ENCODE assay signal across 1 cellular context in the genomic region with DNA sequence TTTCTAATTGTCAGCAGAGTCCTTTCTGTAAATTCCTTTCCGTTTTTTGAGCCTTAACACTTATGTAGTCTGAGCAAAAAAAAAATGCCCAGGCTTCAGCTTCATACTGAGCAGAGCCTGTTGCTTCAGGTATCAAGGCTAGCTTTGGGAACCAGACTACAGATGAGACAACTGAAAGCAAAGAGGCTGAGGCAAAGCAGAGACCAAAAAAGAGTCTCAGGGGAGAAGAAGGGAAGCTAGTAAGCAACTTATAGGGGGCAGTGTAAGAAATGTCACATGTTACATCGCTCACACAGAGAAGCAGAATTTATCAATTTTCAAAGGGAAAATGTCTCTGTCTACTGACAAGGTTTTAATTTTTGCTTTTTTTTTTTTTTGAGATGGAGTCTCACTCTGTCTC.
TF ChIP-seq lines count a peak whose summit lies in the region.

No MANE protein-coding gene starts in this region.

TF ChIP-seq in HEK293, 187 proteins besides CTCF, POLR2A, EP300 and RAD21:
- TF ChIP-seq, protein P1, sequence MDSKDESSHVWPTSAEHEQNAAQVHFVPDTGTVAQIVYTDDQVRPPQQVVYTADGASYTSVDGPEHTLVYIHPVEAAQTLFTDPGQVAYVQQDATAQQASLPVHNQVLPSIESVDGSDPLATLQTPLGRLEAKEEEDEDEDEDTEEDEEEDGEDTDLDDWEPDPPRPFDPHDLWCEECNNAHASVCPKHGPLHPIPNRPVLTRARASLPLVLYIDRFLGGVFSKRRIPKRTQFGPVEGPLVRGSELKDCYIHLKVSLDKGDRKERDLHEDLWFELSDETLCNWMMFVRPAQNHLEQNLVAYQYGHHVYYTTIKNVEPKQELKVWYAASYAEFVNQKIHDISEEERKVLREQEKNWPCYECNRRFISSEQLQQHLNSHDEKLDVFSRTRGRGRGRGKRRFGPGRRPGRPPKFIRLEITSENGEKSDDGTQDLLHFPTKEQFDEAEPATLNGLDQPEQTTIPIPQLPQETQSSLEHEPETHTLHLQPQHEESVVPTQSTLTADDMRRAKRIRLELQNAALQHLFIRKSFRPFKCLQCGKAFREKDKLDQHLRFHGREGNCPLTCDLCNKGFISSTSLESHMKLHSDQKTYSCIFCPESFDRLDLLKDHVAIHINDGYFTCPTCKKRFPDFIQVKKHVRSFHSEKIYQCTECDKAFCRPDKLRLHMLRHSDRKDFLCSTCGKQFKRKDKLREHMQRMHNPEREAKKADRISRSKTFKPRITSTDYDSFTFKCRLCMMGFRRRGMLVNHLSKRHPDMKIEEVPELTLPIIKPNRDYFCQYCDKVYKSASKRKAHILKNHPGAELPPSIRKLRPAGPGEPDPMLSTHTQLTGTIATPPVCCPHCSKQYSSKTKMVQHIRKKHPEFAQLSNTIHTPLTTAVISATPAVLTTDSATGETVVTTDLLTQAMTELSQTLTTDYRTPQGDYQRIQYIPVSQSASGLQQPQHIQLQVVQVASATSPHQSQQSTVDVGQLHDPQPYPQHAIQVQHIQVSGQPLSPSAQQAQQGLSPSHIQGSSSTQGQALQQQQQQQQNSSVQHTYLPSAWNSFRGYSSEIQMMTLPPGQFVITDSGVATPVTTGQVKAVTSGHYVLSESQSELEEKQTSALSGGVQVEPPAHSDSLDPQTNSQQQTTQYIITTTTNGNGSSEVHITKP (tag by site-specific recombination; IDR thresholded peaks at IDR 0.05), result peak; percentile 55
- no peak for TF ChIP-seq ZNF571 (tag by site-specific recombination; IDR thresholded peaks at IDR 0.05)
- peak; percentile 62; the same call in 1 of the 2 replicates for TF ChIP-seq SCRT2 (tag by site-specific recombination; IDR thresholded peaks at IDR 0.05)
- TF ChIP-seq ZNF341 (tag by site-specific recombination; IDR thresholded peaks at IDR 0.05; ENCODE audit: low read depth), result no peak
- TF ChIP-seq ZSCAN23 (tag by site-specific recombination; IDR thresholded peaks at IDR 0.05), result no peak
- TF ChIP-seq ZNF626 (tag by site-specific recombination; IDR thresholded peaks at IDR 0.05), result no peak
- no peak for TF ChIP-seq GLIS1 (tag by site-specific recombination; IDR thresholded peaks at IDR 0.05)
- no peak for TF ChIP-seq ZNF510 (tag by site-specific recombination; IDR thresholded peaks at IDR 0.05; ENCODE audit: insufficient replicate concordance)
- no peak for TF ChIP-seq BCL11A (tag by site-specific recombination; IDR thresholded peaks at IDR 0.05; ENCODE audit: low read depth)
- no peak for TF ChIP-seq ZBTB44 (tag by site-specific recombination; IDR thresholded peaks at IDR 0.05)
- TF ChIP-seq, protein P2, sequence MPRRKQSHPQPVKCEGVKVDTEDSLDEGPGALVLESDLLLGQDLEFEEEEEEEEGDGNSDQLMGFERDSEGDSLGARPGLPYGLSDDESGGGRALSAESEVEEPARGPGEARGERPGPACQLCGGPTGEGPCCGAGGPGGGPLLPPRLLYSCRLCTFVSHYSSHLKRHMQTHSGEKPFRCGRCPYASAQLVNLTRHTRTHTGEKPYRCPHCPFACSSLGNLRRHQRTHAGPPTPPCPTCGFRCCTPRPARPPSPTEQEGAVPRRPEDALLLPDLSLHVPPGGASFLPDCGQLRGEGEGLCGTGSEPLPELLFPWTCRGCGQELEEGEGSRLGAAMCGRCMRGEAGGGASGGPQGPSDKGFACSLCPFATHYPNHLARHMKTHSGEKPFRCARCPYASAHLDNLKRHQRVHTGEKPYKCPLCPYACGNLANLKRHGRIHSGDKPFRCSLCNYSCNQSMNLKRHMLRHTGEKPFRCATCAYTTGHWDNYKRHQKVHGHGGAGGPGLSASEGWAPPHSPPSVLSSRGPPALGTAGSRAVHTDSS (tag by site-specific recombination; IDR thresholded peaks at IDR 0.05), result no peak
- TF ChIP-seq SP3 (tag by site-specific recombination; IDR thresholded peaks at IDR 0.05), result no peak
- no peak for TF ChIP-seq ZNF132 (tag by site-specific recombination; IDR thresholded peaks at IDR 0.05; ENCODE audit: borderline replicate concordance)
- TF ChIP-seq, protein P3, sequence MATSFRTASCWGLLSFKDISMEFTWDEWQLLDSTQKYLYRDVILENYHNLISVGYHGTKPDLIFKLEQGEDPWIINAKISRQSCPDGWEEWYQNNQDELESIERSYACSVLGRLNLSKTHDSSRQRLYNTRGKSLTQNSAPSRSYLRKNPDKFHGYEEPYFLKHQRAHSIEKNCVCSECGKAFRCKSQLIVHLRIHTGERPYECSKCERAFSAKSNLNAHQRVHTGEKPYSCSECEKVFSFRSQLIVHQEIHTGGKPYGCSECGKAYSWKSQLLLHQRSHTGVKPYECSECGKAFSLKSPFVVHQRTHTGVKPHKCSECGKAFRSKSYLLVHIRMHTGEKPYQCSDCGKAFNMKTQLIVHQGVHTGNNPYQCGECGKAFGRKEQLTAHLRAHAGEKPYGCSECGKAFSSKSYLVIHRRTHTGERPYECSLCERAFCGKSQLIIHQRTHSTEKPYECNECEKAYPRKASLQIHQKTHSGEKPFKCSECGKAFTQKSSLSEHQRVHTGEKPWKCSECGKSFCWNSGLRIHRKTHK (tag by site-specific recombination; IDR thresholded peaks at IDR 0.05), result no peak
